ENCODE assay signal across 20 cellular contexts in the genomic region with DNA sequence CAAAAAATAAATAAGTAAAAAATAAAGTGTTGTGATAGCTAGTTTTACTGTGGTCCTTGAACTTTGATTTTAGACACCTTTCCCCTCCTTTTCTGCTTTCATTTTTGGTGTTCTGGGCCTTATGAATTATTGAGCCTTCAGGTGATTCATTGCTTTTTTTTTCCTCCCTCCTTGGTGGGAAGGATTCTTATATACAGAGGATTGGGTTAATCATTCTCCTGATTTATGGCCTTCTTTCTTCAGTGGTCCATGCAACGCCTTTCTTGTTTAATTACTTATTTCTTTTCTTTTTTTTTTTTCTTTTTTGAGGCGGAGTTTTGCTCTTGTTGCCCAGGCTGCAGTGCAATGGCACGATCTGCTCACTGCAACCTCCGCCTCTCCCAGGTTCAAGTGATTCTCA. TPM values are rescaled to one million over a fixed set of nuclear protein-coding genes. Genes with fewer than 3 reads are reported as not detected.
"Had no signal": no experiment of that assay in that cellular context is flagged by ENCODE, and none has a peak within 500 bp of the region (broad histone marks: within the 10 kb centered on the region; RNA-seq: fewer than 3 reads in every experiment).

No MANE protein-coding gene starts in this region.

- DNase-seq: activated CD4-positive, alpha-beta T cell treated with anti-CD3 and anti-CD28 coated beads, Interleukin-2, amount 10 ng/mL, durations not matched to agents 7 days and 5 days; activated CD4-positive, CD25-positive, alpha-beta regulatory T cell; activated CD8-positive, alpha-beta memory T cell treated with anti-CD3 and anti-CD28 coated beads for 24 hours; activated naive CD4-positive, alpha-beta T cell; activated naive CD8-positive, alpha-beta T cell treated with anti-CD3 and anti-CD28 coated beads, Interleukin-2, amount 50 U/mL, for 24 hours; cerebellar nuclear complex; dermis blood vessel endothelial cell; islet precursor cell; spleen; stomach; SW 1271; testis had no signal

- H3K27me3 ChIP-seq: ascending aorta, breast epithelium, spleen, stomach, testis had no signal

- H3K9me3 ChIP-seq: ascending aorta, breast epithelium, spleen, stomach, testis had no signal

- ATAC-seq: activated naive CD8-positive, alpha-beta T cell treated with anti-CD3 and anti-CD28 coated beads, Interleukin-2, amount 50 U/mL, for 24 hours; sciatic nerve had no signal

- H3K36me3 ChIP-seq: ascending aorta, breast epithelium, spleen, stomach had no signal

- H3K27ac ChIP-seq: ascending aorta, breast epithelium, testis had no signal

- H3K4me3 ChIP-seq: ascending aorta, breast epithelium, stomach, testis had no signal

RNA-seq across cellular contexts. Expression of gene MYL4, which starts 8.0 kb away (rescaled TPM):
- total RNA-seq: activated CD4-positive, alpha-beta T cell treated with anti-CD3 and anti-CD28 coated beads, Interleukin-2, amount 10 ng/mL, durations not matched to agents 7 days and 5 days; activated T-helper 1 cell treated with anti-CD3 and anti-CD28 coated beads, Interleukin-12 subunit alpha, Interleukin-12 subunit beta, Interleukin-2, Interleukin-4 antibody, amounts not matched to agents 30 ng/mL and 10 ng/mL and 1 ng/mL, durations not matched to agents 14 hours and 24 hours and 36 hours; ascending aorta; breast epithelium; neural crest cell; osteocyte; T-helper 2 cell treated with Interferon-gamma antibody and Interleukin-4, amounts not matched to agents 100 ng/mL and 5 ng/mL, for 36 hours; ureter had no signal

RNA-seq across cellular contexts. Expression of gene ITGB3, which starts 52.5 kb away (rescaled TPM):
- total RNA-seq: activated T-helper 1 cell treated with anti-CD3 and anti-CD28 coated beads, Interleukin-12 subunit alpha, Interleukin-12 subunit beta, Interleukin-2, Interleukin-4 antibody, amounts not matched to agents 30 ng/mL and 10 ng/mL and 1 ng/mL, durations not matched to agents 14 hours and 24 hours and 36 hours had no signal
